ENCODE assay signal across 1 cellular context in the genomic region with DNA sequence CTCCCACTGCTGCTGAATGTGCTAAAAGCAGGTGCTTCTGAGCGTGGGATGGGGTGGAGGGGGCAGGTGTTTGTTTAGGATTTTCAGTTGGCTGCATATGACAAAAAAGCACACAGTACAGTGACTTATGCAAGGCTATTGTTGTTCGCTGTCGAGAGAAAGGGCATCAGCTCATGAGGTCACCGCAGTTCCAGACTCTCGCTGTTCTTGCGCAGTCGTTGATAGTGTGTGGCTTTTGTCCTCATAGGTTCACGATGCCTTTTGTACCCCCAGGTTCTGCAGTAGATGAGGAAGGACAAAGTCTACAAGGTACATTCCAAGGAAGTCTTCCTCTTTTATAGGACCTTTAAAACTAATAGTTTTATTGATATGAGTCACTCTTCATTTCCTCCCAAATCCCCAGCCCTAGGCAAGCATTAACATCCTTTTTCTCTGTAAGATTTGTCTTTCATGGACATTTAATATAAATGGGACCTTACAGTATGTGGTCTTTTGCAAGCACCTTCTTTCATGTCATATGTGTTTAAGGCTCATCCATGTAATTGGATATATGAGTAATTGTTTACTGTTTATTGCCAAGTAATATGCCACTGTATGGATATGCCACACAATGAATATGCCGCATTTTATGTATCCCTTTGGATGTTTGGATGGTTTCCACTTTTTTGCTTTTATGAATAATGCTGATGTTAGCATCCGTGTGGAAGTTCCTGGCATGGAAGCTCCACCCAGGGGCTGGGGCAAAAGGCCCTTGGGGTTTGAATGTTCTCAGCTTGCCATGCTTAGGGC.
A peak's percentile ranks its signal among the peaks of the same experiment; 100 is the strongest.
TF ChIP-seq lines count a peak whose summit lies in the region.

No MANE protein-coding gene starts in this region.

TF ChIP-seq in HEK293, 187 proteins besides CTCF, POLR2A, EP300 and RAD21:
- TF ChIP-seq, protein P1, sequence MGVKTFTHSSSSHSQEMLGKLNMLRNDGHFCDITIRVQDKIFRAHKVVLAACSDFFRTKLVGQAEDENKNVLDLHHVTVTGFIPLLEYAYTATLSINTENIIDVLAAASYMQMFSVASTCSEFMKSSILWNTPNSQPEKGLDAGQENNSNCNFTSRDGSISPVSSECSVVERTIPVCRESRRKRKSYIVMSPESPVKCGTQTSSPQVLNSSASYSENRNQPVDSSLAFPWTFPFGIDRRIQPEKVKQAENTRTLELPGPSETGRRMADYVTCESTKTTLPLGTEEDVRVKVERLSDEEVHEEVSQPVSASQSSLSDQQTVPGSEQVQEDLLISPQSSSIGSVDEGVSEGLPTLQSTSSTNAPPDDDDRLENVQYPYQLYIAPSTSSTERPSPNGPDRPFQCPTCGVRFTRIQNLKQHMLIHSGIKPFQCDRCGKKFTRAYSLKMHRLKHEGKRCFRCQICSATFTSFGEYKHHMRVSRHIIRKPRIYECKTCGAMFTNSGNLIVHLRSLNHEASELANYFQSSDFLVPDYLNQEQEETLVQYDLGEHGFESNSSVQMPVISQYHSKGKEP (tag by site-specific recombination; IDR thresholded peaks at IDR 0.05) = no peak
- TF ChIP-seq EGR2 (tag by site-specific recombination; IDR thresholded peaks at IDR 0.05; ENCODE audit: low read depth) = 0 out of 2 replicates have a peak, but pooled peaks have one; percentile 13
